In genomic region chr1:112904071-112904830, GRCh38 we compare ENCODE assay signal across 9 cellular contexts. TPM values are rescaled to one million over a fixed set of nuclear protein-coding genes. Genes with fewer than 3 reads are reported as not detected.
DNase-seq lines count a peak whose midpoint lies in the region; ATAC-seq and TF ChIP-seq lines count a peak whose summit lies in the region.
"Had no signal": no experiment of that assay in that cellular context is flagged by ENCODE, and none has a peak within 500 bp of the region (broad histone marks: within the 10 kb centered on the region; RNA-seq: fewer than 3 reads in every experiment).

No MANE protein-coding gene starts in this region.

- H3K36me3 ChIP-seq in adipocyte (ENCODE audit: control insufficient read depth, insufficient read depth, low read length, severe bottlenecking), result no peaks in the 10 kb centered on the region
- H3K36me3 ChIP-seq in psoas muscle (ENCODE audit: insufficient read depth in 1 of 2, low read depth in 1 of 2), result no peaks in the 10 kb centered on the region
- H3K36me3 ChIP-seq: upper lobe of right lung had no signal

- intact Hi-C loops in psoas muscle (cut with DNase I), result no loop called here

- in situ Hi-C loops in Caki2 (cut with HindIII; ENCODE audit: low pct_unique_long_range_greater_than_20kb, low sequenced_read_pairs), result no loop called here

- TF ChIP-seq CTCF in psoas muscle (IDR thresholded peaks at IDR 0.05), result no peak

- H3K9ac ChIP-seq in adipocyte (ENCODE audit: low read length), result no peak overlapping the region

- 59 to 71% (median 69%) methylated on average over 5 of the region's 5 CpGs for WGBS in psoas muscle, 3 donors

- ATAC-seq in psoas muscle (no peak), GM21528 (IDR thresholded peaks at IDR 0.05; ENCODE audit: low FRiP score, unreplicated experiment) (no peak), HG02970 (IDR thresholded peaks at IDR 0.05; ENCODE audit: low FRiP score, unreplicated experiment) (no peak), HG03025 (IDR thresholded peaks at IDR 0.05; ENCODE audit: low FRiP score, unreplicated experiment) (no peak)

- H3K27me3 ChIP-seq in adipocyte (replicated peaks; ENCODE audit: control insufficient read depth, insufficient read depth, low read length) (no peaks in the 10 kb centered on the region), psoas muscle (ENCODE audit: insufficient read depth in 3 of 3, low read length in 2 of 3) (no peaks in the 10 kb centered on the region)
- H3K27me3 ChIP-seq: upper lobe of right lung had no signal

- H3K4me1 ChIP-seq in adipocyte (ENCODE audit: control insufficient read depth, insufficient read depth, low read length), result peaks cover 32% of the 10 kb centered on the region
- no peaks in the 10 kb centered on the region for H3K4me1 ChIP-seq in psoas muscle

- H3K9me3 ChIP-seq in adipocyte (ENCODE audit: control insufficient read depth, low read length) (no peaks in the 10 kb centered on the region), psoas muscle (no peaks in the 10 kb centered on the region)
- H3K9me3 ChIP-seq: upper lobe of right lung had no signal

- H3K4me3 ChIP-seq in adipocyte (ENCODE audit: low read length), result no peak overlapping the region
- no peak overlapping the region for H3K4me3 ChIP-seq in psoas muscle
- H3K4me3 ChIP-seq: upper lobe of right lung had no signal

- DNase-seq in Caki2 (ENCODE audit: low read depth) (peak; percentile 6), OCI-M1 (lab: John Stamatoyannopoulos, UW) (peak; percentile 88), adipocyte (ENCODE audit: low read depth) (peak; percentile 47), psoas muscle (no peak), ureter (ENCODE audit: low spot score) (no peak)

- H3K27ac ChIP-seq in psoas muscle, result peak overlapping the region; percentile 0
- H3K27ac ChIP-seq: upper lobe of right lung had no signal

RNA-seq across cellular contexts. Expression of gene SLC16A1, which starts 51.7 kb away (rescaled TPM):
- total RNA-seq in Caki2 (2014; rRNA removed; shearing (Covaris generic); ENCODE audit: low replicate concordance), result 29.8 and 34.6 TPM in 2 replicates
- 10 to 100 TPM; 42.3 to 78.9 (median 53.3) TPM for total RNA-seq in psoas muscle
- 10 to 100 TPM; 23.9 to 52.8 (median 30.2) TPM for polyA plus RNA-seq in psoas muscle
- 9.0 TPM for total RNA-seq in ureter

Comparison
In these comparisons a context has a peak if more than half of its experiments do, and no peak if none do; other contexts are left out.
1. DNase-seq: peak in Caki2 (single experiment), OCI-M1 (single experiment) and adipocyte (single experiment); none in psoas muscle (0 of 2) and ureter (single experiment).